Comparison of ENCODE assay signal across 1 cellular context in genomic region chr7:68491523-68492358, GRCh38.
TF ChIP-seq lines count a peak whose summit lies in the region.

No MANE protein-coding gene starts in this region.

TF ChIP-seq in HepG2, 621 proteins besides CTCF, POLR2A, EP300 and RAD21 (continued from another document):
- TF ChIP-seq CREB1 (IDR thresholded peaks at IDR 0.05) (peak; percentile 97), CREB1 (CRISPR knock-in tag; IDR thresholded peaks at IDR 0.05) (no peak)
